ENCODE assay signal across 18 cellular contexts in genomic region chrX:41304178-41304577, GRCh38. TPM values are rescaled to one million over a fixed set of nuclear protein-coding genes. Genes with fewer than 3 reads are reported as not detected.
DNase-seq lines count a peak whose midpoint lies in the region; ATAC-seq and TF ChIP-seq lines count a peak whose summit lies in the region.
"Had no signal": no experiment of that assay in that cellular context is flagged by ENCODE, and none has a peak within 500 bp of the region (broad histone marks: within the 10 kb centered on the region; RNA-seq: fewer than 3 reads in every experiment).

No MANE protein-coding gene starts in this region.

- no peaks in the 10 kb centered on the region for H3K4me1 ChIP-seq in endodermal cell (ENCODE audit: control insufficient read depth, insufficient read depth, low read length)

- CTCF ChIA-PET in Calu3 (lab: Charles Lee), result interaction anchor here (0.6 kb wide), 1 partner anchor 1167 kb away, joined by 3 read pairs; no protein-coding TSS in a partner anchor

- H3K9me3 ChIP-seq in T-helper 17 cell (ENCODE audit: control insufficient read depth, low read length, poor library complexity, severe bottlenecking) (no peaks in the 10 kb centered on the region), endodermal cell (ENCODE audit: control insufficient read depth, low read length) (no peaks in the 10 kb centered on the region)
- H3K9me3 ChIP-seq: BLaER1, HAP-1 had no signal

- H3K9ac ChIP-seq in endodermal cell (ENCODE audit: extremely low read depth, low read length, poor library complexity, severe bottlenecking), result no peak overlapping the region
- H3K9ac ChIP-seq: BLaER1 had no signal

- BruUV-seq in Calu3 (replicated peaks; lab: Mats Ljungman, UMichigan), result no TSS peak

- TF ChIP-seq CTCF in Calu3 (IDR thresholded peaks at IDR 0.05; ENCODE audit: unreplicated experiment), result no peak
- no peak for TF ChIP-seq CTCF in HFFc6 (IDR thresholded peaks at IDR 0.05)
- no peak for TF ChIP-seq CTCF in endodermal cell (conservative IDR thresholded peaks at IDR 0.05)
- no peak for TF ChIP-seq CTCF in chondrocyte (IDR thresholded peaks at IDR 0.05)

- H3K4me1 Mint-ChIP-seq in Calu3 (ENCODE audit: low read depth, unreplicated experiment) (peaks cover 27% of the 10 kb centered on the region), HFFc6 (ENCODE audit: low read depth) (peaks cover 38% of the 10 kb centered on the region), T-helper 17 cell (peaks cover 2% of the 10 kb centered on the region), endodermal cell (no peaks in the 10 kb centered on the region), chondrocyte (ENCODE audit: low read depth) (peaks cover 29% of the 10 kb centered on the region)
- H3K4me1 Mint-ChIP-seq in activated T-cell treated with anti-CD3 and anti-CD28 coated beads, Interleukin-2, amount 50 U/mL, for 24 hours (ENCODE audit: low read depth), result no peaks in the 10 kb centered on the region
- H3K4me1 Mint-ChIP-seq: CD4-positive, alpha-beta memory T cell; IgD-negative memory B cell had no signal

- H3K36me3 ChIP-seq in endodermal cell (ENCODE audit: control insufficient read depth, insufficient read depth, low read length), result no peaks in the 10 kb centered on the region
- H3K36me3 ChIP-seq: BLaER1, HAP-1 had no signal

- H3K4me3 ChIP-seq in endodermal cell (ENCODE audit: low read length), result no peak overlapping the region
- H3K4me3 ChIP-seq: BLaER1, HAP-1 had no signal

- DNase-seq in Calu3, result no peak
- DNase-seq in HFFc6, result no peak
- no peak for DNase-seq in T-helper 17 cell
- DNase-seq in endodermal cell, result peak; percentile 71
- DNase-seq in chondrocyte (ENCODE audit: low spot score), result no peak
- DNase-seq in activated T-cell treated with anti-CD3 and anti-CD28 coated beads, Interleukin-2, amount 50 U/mL, for 24 hours, result no peak
- DNase-seq in NOMO-1 (lab: John Stamatoyannopoulos, UW; ENCODE audit: unreplicated experiment in 2 of 2), result no peak
- DNase-seq: 8988T; CD4-positive, alpha-beta memory T cell; GDM1; KBM-7 had no signal

- H3K27ac ChIP-seq in endodermal cell (ENCODE audit: low read depth, low read length), result no peak overlapping the region
- H3K27ac ChIP-seq: BLaER1, HL-60 had no signal

- H3K9me3 Mint-ChIP-seq in Calu3 (ENCODE audit: low read depth, unreplicated experiment) (no peaks in the 10 kb centered on the region), HFFc6 (no peaks in the 10 kb centered on the region), endodermal cell (peaks cover 31% of the 10 kb centered on the region), chondrocyte (ENCODE audit: low read depth) (peaks cover 11% of the 10 kb centered on the region)
- no peaks in the 10 kb centered on the region for H3K9me3 Mint-ChIP-seq in activated T-cell treated with anti-CD3 and anti-CD28 coated beads, Interleukin-2, amount 50 U/mL, for 24 hours
- H3K9me3 Mint-ChIP-seq: CD14-positive monocyte; CD4-positive, alpha-beta memory T cell; IgD-negative memory B cell had no signal

- H3K27me3 Mint-ChIP-seq in Calu3 (ENCODE audit: unreplicated experiment) (no peaks in the 10 kb centered on the region), HFFc6 (ENCODE audit: insufficient read depth) (peaks cover 2% of the 10 kb centered on the region), T-helper 17 cell (no peaks in the 10 kb centered on the region), endodermal cell (ENCODE audit: insufficient read depth) (no peaks in the 10 kb centered on the region), chondrocyte (ENCODE audit: low read depth) (no peaks in the 10 kb centered on the region)
- peaks cover 13% of the 10 kb centered on the region for H3K27me3 Mint-ChIP-seq in activated T-cell treated with anti-CD3 and anti-CD28 coated beads, Interleukin-2, amount 50 U/mL, for 24 hours
- H3K27me3 Mint-ChIP-seq: CD4-positive, alpha-beta memory T cell had no signal

- WGBS in endodermal cell (ENCODE audit: insufficient coverage in 1 of 2, insufficient read length in 1 of 2), 2 experiments, result 79% methylated on average over 9 of the region's 9 CpGs; no CpG with 5 or more reads in 1 of the 2 experiments

- no peaks in the 10 kb centered on the region for H3K27me3 ChIP-seq in endodermal cell (ENCODE audit: control insufficient read depth, insufficient read depth, low read length, poor library complexity, severe bottlenecking)
- H3K27me3 ChIP-seq: BLaER1 had no signal

- intact Hi-C loops in Calu3 (cut with micrococcal nuclease; ENCODE audit: unreplicated experiment), result no loop called here

- no peaks in the 10 kb centered on the region for H3K36me3 Mint-ChIP-seq in Calu3 (ENCODE audit: insufficient read depth, unreplicated experiment)
- H3K36me3 Mint-ChIP-seq in HFFc6 (ENCODE audit: low read depth), result no peaks in the 10 kb centered on the region
- no peaks in the 10 kb centered on the region for H3K36me3 Mint-ChIP-seq in T-helper 17 cell (ENCODE audit: low read depth)
- H3K36me3 Mint-ChIP-seq in endodermal cell (ENCODE audit: low read depth), result no peaks in the 10 kb centered on the region
- no peaks in the 10 kb centered on the region for H3K36me3 Mint-ChIP-seq in chondrocyte (ENCODE audit: low read depth)
- no peaks in the 10 kb centered on the region for H3K36me3 Mint-ChIP-seq in activated T-cell treated with anti-CD3 and anti-CD28 coated beads, Interleukin-2, amount 50 U/mL, for 24 hours (ENCODE audit: low read depth)
- H3K36me3 Mint-ChIP-seq: CD14-positive monocyte; CD4-positive, alpha-beta memory T cell had no signal

- H3K4me3 Mint-ChIP-seq in Calu3 (ENCODE audit: low read depth, unreplicated experiment), result no peak overlapping the region
- H3K4me3 Mint-ChIP-seq in HFFc6, result no peak overlapping the region
- H3K4me3 Mint-ChIP-seq in T-helper 17 cell, result no peak overlapping the region
- H3K4me3 Mint-ChIP-seq in endodermal cell, result no peak overlapping the region
- no peak overlapping the region for H3K4me3 Mint-ChIP-seq in chondrocyte (ENCODE audit: unreplicated experiment)
- no peak overlapping the region for H3K4me3 Mint-ChIP-seq in activated T-cell treated with anti-CD3 and anti-CD28 coated beads, Interleukin-2, amount 50 U/mL, for 24 hours
- H3K4me3 Mint-ChIP-seq: CD14-positive monocyte; CD4-positive, alpha-beta memory T cell; IgD-negative memory B cell had no signal

- H3K27ac Mint-ChIP-seq in Calu3 (ENCODE audit: unreplicated experiment), result peak overlapping the region; percentile 17
- H3K27ac Mint-ChIP-seq in HFFc6, result 0 out of 2 replicates have a peak overlapping the region, but pooled peaks have one; percentile 85
- peak overlapping the region; percentile 45 for H3K27ac Mint-ChIP-seq in T-helper 17 cell
- H3K27ac Mint-ChIP-seq in endodermal cell, result no peak overlapping the region
- no peak overlapping the region for H3K27ac Mint-ChIP-seq in chondrocyte (ENCODE audit: unreplicated experiment)
- H3K27ac Mint-ChIP-seq in activated T-cell treated with anti-CD3 and anti-CD28 coated beads, Interleukin-2, amount 50 U/mL, for 24 hours, result no peak overlapping the region
- H3K27ac Mint-ChIP-seq: CD4-positive, alpha-beta memory T cell; IgD-negative memory B cell had no signal

- no peak for ATAC-seq in T-helper 17 cell
- ATAC-seq in GM21825 (IDR thresholded peaks at IDR 0.05; ENCODE audit: unreplicated experiment), result no peak
- ATAC-seq: HepG2 had no signal

RNA-seq across cellular contexts. Expression of gene DDX3X, which starts 29.8 kb away (rescaled TPM):
- total RNA-seq in Calu3 (2022) (308 and 321 TPM in 2 replicates), T-helper 17 cell (100 to 1,000 TPM; 795 to 944 TPM), endodermal cell (100 to 1,000 TPM; 218 to 274 TPM), chondrocyte (199 to 261 TPM (median 201 TPM) in 3 replicates)
- total RNA-seq in HFFc6 (2021; fragmentation: NEBNext Ultra II Directional; extraction: Animal tissue kit (Norgen Biotek cat#: 25700)), result 100 to 1,000 TPM; 186 to 228 (median 213) TPM
- polyA plus RNA-seq in endodermal cell (2013, experiment 1 of 2), result 150 TPM
- polyA plus RNA-seq in endodermal cell (2013, experiment 2 of 2), result 144 TPM

Comparison
In these comparisons a context has a peak if more than half of its experiments do, and no peak if none do; other contexts are left out.
1. H3K27ac Mint-ChIP-seq: peak in Calu3 (single experiment), HFFc6 (single experiment) and T-helper 17 cell (single experiment); none in endodermal cell (single experiment), chondrocyte (single experiment) and activated T-cell treated with anti-CD3 and anti-CD28 coated beads, Interleukin-2, amount 50 U/mL, for 24 hours (single experiment).